ENCODE assay signal across 8 cellular contexts in the genomic region with DNA sequence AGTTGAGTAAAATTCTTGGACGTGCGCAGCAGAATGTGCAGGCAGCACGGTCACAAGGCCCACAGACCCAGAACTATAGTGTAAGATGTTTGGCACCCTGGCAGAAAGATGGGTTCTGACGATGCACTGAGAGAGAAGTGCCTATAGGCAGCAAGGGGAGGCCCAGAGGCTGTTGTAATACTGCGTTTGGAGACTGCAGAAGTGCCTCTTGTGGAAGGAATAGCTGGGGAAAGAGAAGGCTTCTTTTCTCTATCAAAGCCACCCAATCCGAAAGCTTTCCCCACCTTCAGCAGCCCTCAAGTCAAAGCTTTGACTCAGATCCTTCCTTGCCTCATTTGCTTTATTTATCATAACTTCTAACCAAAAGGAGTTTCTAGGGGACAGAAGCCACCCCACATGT. TPM values are rescaled to one million over a fixed set of nuclear protein-coding genes. Genes with fewer than 3 reads are reported as not detected.
DNase-seq lines count a peak whose midpoint lies in the region; ATAC-seq and TF ChIP-seq lines count a peak whose summit lies in the region.

No MANE protein-coding gene starts in this region.

- TF ChIP-seq POLR2A in IMR-90 (IDR thresholded peaks at IDR 0.05; ENCODE audit: low read depth, low read length) = no peak

- TF ChIP-seq CTCF in CD14-positive monocyte (IDR thresholded peaks at IDR 0.05) (no peak), IMR-90 (conservative IDR thresholded peaks at IDR 0.05; ENCODE audit: low read depth, low read length) (no peak), astrocyte of the cerebellum (IDR thresholded peaks at IDR 0.05; ENCODE audit: low read depth, low read length, missing control alignments) (no peak), BE2C (IDR thresholded peaks at IDR 0.05; ENCODE audit: low read depth, low read length) (no peak)

- H3K4me3 Mint-ChIP-seq in CD14-positive monocyte = peak overlapping the region; percentile 90 to 92
- peak overlapping the region in 8 of 10 donors; percentile 90 to 98 (median 93) for H3K4me3 Mint-ChIP-seq in naive thymus-derived CD4-positive, alpha-beta T cell

- peak overlapping the region; percentile 84 for H2AK9ac ChIP-seq in IMR-90 (replicated peaks; ENCODE audit: low read depth, low read length, poor library complexity)

- H4K8ac ChIP-seq in IMR-90 (ENCODE audit: low read depth in 2 of 2, low read length in 2 of 2) = peak overlapping the region in 1 of 2 experiments; percentile 85; a peak in 3 of 4 replicates

- no TSS peak for BruUV-seq in IMR-90 (replicated peaks; lab: Mats Ljungman, UMichigan)

- no peaks in the 10 kb centered on the region for H3K9me3 Mint-ChIP-seq in CD14-positive monocyte
- H3K9me3 Mint-ChIP-seq in naive thymus-derived CD4-positive, alpha-beta T cell = no peaks in the 10 kb centered on the region

- H3K27me3 ChIP-seq in IMR-90 (ENCODE audit: control insufficient read depth, insufficient read depth, low read length) (no peaks in the 10 kb centered on the region), BE2C (no peaks in the 10 kb centered on the region)
- H3K27me3 ChIP-seq in naive thymus-derived CD4-positive, alpha-beta T cell (ENCODE audit: control insufficient read depth in 2 of 2, insufficient read depth in 2 of 2, low read length in 2 of 2) = no peaks in the 10 kb centered on the region

- intact Hi-C loops in CD14-positive monocyte (cut with micrococcal nuclease) (loop anchor here (5.0 to 10.0 kb wide), 2 partner anchors 186 to 912 kb away; partner anchors contain the start of genes ARID3B (in 1 of the 2) and IMP3 (in 1 of the 2)), IMR-90 (cut with micrococcal nuclease) (loop anchor here (10.0 kb wide), 1 partner anchor 432 kb away; the partner anchor contains the start of gene PPCDC)
- intact Hi-C loops in naive thymus-derived CD4-positive, alpha-beta T cell (cut with micrococcal nuclease) = loop anchor here (10.0 kb wide), 4 partner anchors 448 to 612 kb away; partner anchors contain the start of genes COX5A (in 1 of the 2), FBXO22 (in 1 of the 2), SCAMP2 (in 1 of the 2) and ULK3 (in 1 of the 2)

- peaks cover 11 to 15% of the 10 kb centered on the region in 2 experiments; a peak in 3 of 4 replicates for H3K79me1 ChIP-seq in IMR-90 (ENCODE audit: low read depth in 1 of 2, low read length in 2 of 2)

- H2BK120ac ChIP-seq in IMR-90 (ENCODE audit: low read depth, low read length) = no peak overlapping the region

- H4K5ac ChIP-seq in IMR-90 (ENCODE audit: low read depth, low read length) = 0 out of 2 replicates have a peak overlapping the region, but pooled peaks have one; percentile 14

- POLR2A ChIA-PET in IMR-90 (lab: Charles Lee; ENCODE audit: unreplicated experiment) = no interaction called here
- POLR2A ChIA-PET in naive thymus-derived CD4-positive, alpha-beta T cell (lab: Charles Lee) = interaction anchor here (0.6 to 9.1 kb wide), 10 partner anchors 11 to 183 kb away, joined by 3 to 175 read pairs (median 6); partner anchors contain the start of genes IMP3, MAN2C1 and SNUPN

- no peak overlapping the region for H4K91ac ChIP-seq in IMR-90 (ENCODE audit: insufficient read depth, low read depth, low read length)

- H3K9me1 ChIP-seq in IMR-90 (ENCODE audit: insufficient read depth, low read length) = peaks cover 3% of the 10 kb centered on the region; the same call in 1 of the 2 replicates

- no peak overlapping the region for H3K18ac ChIP-seq in IMR-90 (ENCODE audit: low read depth, low read length)

- dilution Hi-C loops in IMR-90 (cut with HindIII; ENCODE audit: low sequenced_read_pairs, unreplicated experiment) = no loop called here

- peak overlapping the region; percentile 72 for H2BK5ac ChIP-seq in IMR-90 (ENCODE audit: low read depth, low read length, poor library complexity, severe bottlenecking)

- peak overlapping the region; percentile 9; the same call in 1 of the 2 replicates for H3K4ac ChIP-seq in IMR-90 (ENCODE audit: low read depth, low read length)

- ATAC-seq in IMR-90 (ENCODE audit: low read depth) (no peak), HG03135 (IDR thresholded peaks at IDR 0.05; ENCODE audit: unreplicated experiment) (no peak), esophagus mucosa (no peak), GM18870 (IDR thresholded peaks at IDR 0.05; ENCODE audit: unreplicated experiment) (no peak)
- ATAC-seq in naive thymus-derived CD4-positive, alpha-beta T cell = no peak

- 55% methylated on average over 3 of the region's 6 CpGs; no CpG with 5 or more reads in 1 of the 2 experiments for WGBS in IMR-90 (ENCODE audit: extremely low coverage in 2 of 2, insufficient read length in 1 of 2), 2 experiments

- no peak for DNase-seq in CD14-positive monocyte (ENCODE audit: low spot score)
- DNase-seq in IMR-90 = peak; percentile 25
- DNase-seq in astrocyte of the cerebellum (ENCODE audit: low read depth) = no peak
- no peak for DNase-seq in naive thymus-derived CD4-positive, alpha-beta T cell
- no peak for DNase-seq in BE2C

- H3K36me3 ChIP-seq in IMR-90 (ENCODE audit: control insufficient read depth, insufficient read depth, low read length) (no peaks in the 10 kb centered on the region), BE2C (no peaks in the 10 kb centered on the region)
- H3K36me3 ChIP-seq in naive thymus-derived CD4-positive, alpha-beta T cell (ENCODE audit: control insufficient read depth in 2 of 3, insufficient read depth in 3 of 3, low read length in 3 of 3) = peaks cover 0 to 13% (median 0%) of the 10 kb centered on the region in 3 experiments

- H3K4me1 ChIP-seq in IMR-90 (ENCODE audit: control insufficient read depth, insufficient read depth, low read length) = peaks cover 11% of the 10 kb centered on the region
- peaks cover 7 to 19% of the 10 kb centered on the region in 2 donors for H3K4me1 ChIP-seq in naive thymus-derived CD4-positive, alpha-beta T cell (ENCODE audit: control insufficient read depth in 2 of 2, insufficient read depth in 2 of 2, low read length in 2 of 2)
- H3K4me1 ChIP-seq in BE2C = no peaks in the 10 kb centered on the region

- peak overlapping the region in 2 of 7 donors; percentile 55 to 91 for H3K27ac Mint-ChIP-seq in CD14-positive monocyte
- H3K27ac Mint-ChIP-seq in naive thymus-derived CD4-positive, alpha-beta T cell = peak overlapping the region; percentile 83 to 96 (median 94)

- H2BK20ac ChIP-seq in IMR-90 (ENCODE audit: low read depth, low read length) = no peak overlapping the region; the same call in 1 of the 2 replicates

- H3K4me1 Mint-ChIP-seq in CD14-positive monocyte = peaks cover 29% of the 10 kb centered on the region
- H3K4me1 Mint-ChIP-seq in naive thymus-derived CD4-positive, alpha-beta T cell = peaks cover 11 to 23% (median 17%) of the 10 kb centered on the region in 7 donors

- H3K27me3 Mint-ChIP-seq in CD14-positive monocyte (ENCODE audit: low read depth in 3 of 3) = peaks cover 0 to 2% (median 1%) of the 10 kb centered on the region in 3 donors
- H3K27me3 Mint-ChIP-seq in naive thymus-derived CD4-positive, alpha-beta T cell = no peaks in the 10 kb centered on the region

- peak overlapping the region; percentile 89 for H3K4me2 ChIP-seq in IMR-90 (ENCODE audit: low read depth, low read length)

- H3K9me3 ChIP-seq in IMR-90 (ENCODE audit: control insufficient read depth, insufficient read depth, low read length) = no peaks in the 10 kb centered on the region
- no peaks in the 10 kb centered on the region for H3K9me3 ChIP-seq in naive thymus-derived CD4-positive, alpha-beta T cell (ENCODE audit: control insufficient read depth in 2 of 3, low read length in 3 of 3)
- H3K9me3 ChIP-seq in BE2C = no peaks in the 10 kb centered on the region

- no peak overlapping the region for H3K56ac ChIP-seq in IMR-90 (ENCODE audit: extremely low read depth, insufficient read depth, low read length)

- H2BK15ac ChIP-seq in IMR-90 (ENCODE audit: low read depth, low read length) = no peak overlapping the region

- peak overlapping the region; percentile 61; the same call in 1 of the 2 replicates for H2AK5ac ChIP-seq in IMR-90 (ENCODE audit: low read depth, low read length)

- peak overlapping the region; percentile 70; the same call in 1 of the 2 replicates for H3K14ac ChIP-seq in IMR-90 (replicated peaks; ENCODE audit: low read depth, low read length)

- peaks cover 7% of the 10 kb centered on the region for H4K20me1 ChIP-seq in IMR-90 (ENCODE audit: insufficient read depth, low read length)

- peak overlapping the region; percentile 54; the same call in 1 of the 2 replicates for H3K27ac ChIP-seq in IMR-90 (ENCODE audit: insufficient read depth, low read length)
- H3K27ac ChIP-seq in naive thymus-derived CD4-positive, alpha-beta T cell (ENCODE audit: low read depth, low read length) = peak overlapping the region; percentile 97

- in situ Hi-C loops in IMR-90 (cut with MboI; ENCODE audit: low sequenced_read_pairs) (no loop called here), astrocyte of the cerebellum (cut with HindIII; ENCODE audit: low sequenced_read_pairs) (loop anchor here (25.0 kb wide), 1 partner anchor 181 kb away; the partner anchor contains the start of genes IMP3, SNUPN and SNX33)

- peak overlapping the region; percentile 35 for H2AFZ ChIP-seq in IMR-90 (replicated peaks; ENCODE audit: low read length, poor library complexity)

- H3K36me3 Mint-ChIP-seq in CD14-positive monocyte = peaks cover 0 to 1% of the 10 kb centered on the region in 2 donors
- peaks cover 0 to 1% (median 0%) of the 10 kb centered on the region in 5 donors for H3K36me3 Mint-ChIP-seq in naive thymus-derived CD4-positive, alpha-beta T cell

- H3K4me3 ChIP-seq in IMR-90 (ENCODE audit: insufficient read depth, low read depth, low read length) (peak overlapping the region; percentile 60; the same call in 1 of the 2 replicates), astrocyte of the cerebellum (ENCODE audit: low read depth, low read length) (peak overlapping the region; percentile 93), BE2C (ENCODE audit: low read depth, low read length) (no peak overlapping the region; the same call in 1 of the 2 replicates)
- peak overlapping the region; percentile 82 for H3K4me3 ChIP-seq in naive thymus-derived CD4-positive, alpha-beta T cell (ENCODE audit: low read length)

- no peak for TF ChIP-seq RAD21 in IMR-90 (IDR thresholded peaks at IDR 0.05; ENCODE audit: low read length)

- CTCF ChIA-PET in IMR-90 (lab: Yijun Ruan, JAX) = interaction anchor here (0.7 to 1.7 kb wide), 2 partner anchors 89 to 205 kb away, joined by 3 to 4 read pairs; partner anchors contain the start of gene MAN2C1
- CTCF ChIA-PET in naive thymus-derived CD4-positive, alpha-beta T cell (lab: Charles Lee) = interaction anchor here (2.2 kb wide), 1 partner anchor 52 kb away, joined by 9 read pairs; no protein-coding TSS in a partner anchor

- H3K9ac ChIP-seq in IMR-90 (ENCODE audit: low read depth, low read length) = peak overlapping the region; percentile 71

- peak overlapping the region; percentile 67; the same call in 1 of the 2 replicates for H3K23ac ChIP-seq in IMR-90 (ENCODE audit: low read depth, low read length)

RNA-seq across cellular contexts. Expression of gene SIN3A, which starts 5.2 kb away (rescaled TPM):
- polyA plus RNA-seq in CD14-positive monocyte (1 to 10 TPM; 2.3 to 7.9 TPM), IMR-90 (2012; rRNA removed) (21.2 and 25.3 TPM in 2 replicates)
- total RNA-seq in IMR-90 (2012; rRNA removed) (25.6 and 31.5 TPM in 2 replicates), esophagus mucosa (28.5 TPM)
- polyA plus RNA-seq in IMR-90 (2012; cell fraction: cytosol; rRNA removed) = 7.2 and 17.1 TPM in 2 replicates
- 18.9 and 20.8 TPM in 2 replicates for polyA plus RNA-seq in IMR-90 (2012; cell fraction: nucleus; rRNA removed; ENCODE audit: low replicate concordance)
- 100 to 1,000 TPM; 115 to 139 (median 130) TPM for total RNA-seq in naive thymus-derived CD4-positive, alpha-beta T cell
- polyA plus RNA-seq in naive thymus-derived CD4-positive, alpha-beta T cell = 10 to 100 TPM; 18.0 to 22.2 TPM
- 34.3 TPM for polyA plus RNA-seq in BE2C (2012; ENCODE audit: insufficient read depth, insufficient read length, low read depth)
